8 cellular contexts compared by ENCODE assay signal in genomic region chr10:103396067-103396788, GRCh38. TPM values are rescaled to one million over a fixed set of nuclear protein-coding genes. Genes with fewer than 3 reads are reported as not detected.
DNase-seq lines count a peak whose midpoint lies in the region; ATAC-seq lines count a peak whose summit lies in the region.

ATP5MK (minus strand) TSS chr10:103396475; CDS start chr10:103392457, 4,018 bp downstream.
PDCD11 (plus strand) TSS chr10:103396626; CDS start chr10:103398427, 1,801 bp downstream.

- peak; percentile 95 for ATAC-seq in HG03469 (IDR thresholded peaks at IDR 0.05; ENCODE audit: unreplicated experiment)

- H3K27me3 ChIP-seq in BLaER1, result no peaks in the 10 kb centered on the region

- peaks cover 58% of the 10 kb centered on the region for H3K36me3 ChIP-seq in BLaER1

- POLR2A ChIA-PET in activated CD4-positive, alpha-beta T cell treated with anti-CD3 and anti-CD28 coated beads, Interleukin-2, amount 10 ng/mL, durations not matched to agents 7 days and 5 days (lab: Charles Lee), result interaction anchor here (0.5 kb wide), 1 partner anchor 682 kb away, joined by 4 read pairs; the partner anchor contains the start of gene SFXN2

- no peaks in the 10 kb centered on the region for H3K9me3 ChIP-seq in BLaER1

- H3K4me3 ChIP-seq in BLaER1, result peak within 1 kb of the TSS; percentile 77

- peak within 1 kb of the TSS; percentile 93 for H3K27ac Mint-ChIP-seq in activated CD4-positive, alpha-beta T cell treated with anti-CD3 and anti-CD28 coated beads, Interleukin-2, amount 10 ng/mL, durations not matched to agents 7 days and 5 days

- H3K9me3 Mint-ChIP-seq in activated CD4-positive, alpha-beta T cell treated with anti-CD3 and anti-CD28 coated beads, Interleukin-2, amount 10 ng/mL, durations not matched to agents 7 days and 5 days, result no peaks in the 10 kb centered on the region

- CTCF ChIA-PET in activated CD4-positive, alpha-beta T cell treated with anti-CD3 and anti-CD28 coated beads, Interleukin-2, amount 10 ng/mL, durations not matched to agents 7 days and 5 days (lab: Charles Lee), result interaction anchor here (0.8 to 1.1 kb wide), 5 partner anchors 12 to 213 kb away, joined by 3 read pairs; no protein-coding TSS in a partner anchor

- peaks cover 47% of the 10 kb centered on the region for H3K4me1 ChIP-seq in BLaER1

- DNase-seq in GM19240 (ENCODE audit: insufficient read length, low spot score) (peak; percentile 88), NCI-H526 treated with DMSO at 0.1 percent for 48 hours (lab: John Stamatoyannopoulos, UW) (peak; percentile 91), cortex of kidney (lab: John Stamatoyannopoulos, UW) (peak; percentile 72), left kidney (ENCODE audit: low read depth, low spot score) (peak; percentile 100)
- DNase-seq in activated CD4-positive, alpha-beta T cell treated with anti-CD3 and anti-CD28 coated beads, Interleukin-2, amount 10 ng/mL, durations not matched to agents 7 days and 5 days, result peak; percentile 98
- peak; percentile 93 for DNase-seq in stimulated activated CD4-positive, alpha-beta T cell treated with anti-CD3 and anti-CD28 coated beads, Interleukin-2, amount 100 ng/mL, for 4 hours (ENCODE audit: low read depth)

- H3K27ac ChIP-seq in BLaER1, result peak within 1 kb of the TSS; percentile 86

- peaks cover 46% of the 10 kb centered on the region for H4K20me1 ChIP-seq in BLaER1

- peaks cover 56% of the 10 kb centered on the region for H3K4me1 Mint-ChIP-seq in activated CD4-positive, alpha-beta T cell treated with anti-CD3 and anti-CD28 coated beads, Interleukin-2, amount 10 ng/mL, durations not matched to agents 7 days and 5 days

- peak within 1 kb of the TSS; percentile 91 for H3K4me3 Mint-ChIP-seq in activated CD4-positive, alpha-beta T cell treated with anti-CD3 and anti-CD28 coated beads, Interleukin-2, amount 10 ng/mL, durations not matched to agents 7 days and 5 days

- peak within 1 kb of the TSS; percentile 82 for H3K9ac ChIP-seq in BLaER1

- H3K27me3 Mint-ChIP-seq in activated CD4-positive, alpha-beta T cell treated with anti-CD3 and anti-CD28 coated beads, Interleukin-2, amount 10 ng/mL, durations not matched to agents 7 days and 5 days, result no peaks in the 10 kb centered on the region

- peaks cover 37% of the 10 kb centered on the region for H3K36me3 Mint-ChIP-seq in activated CD4-positive, alpha-beta T cell treated with anti-CD3 and anti-CD28 coated beads, Interleukin-2, amount 10 ng/mL, durations not matched to agents 7 days and 5 days (ENCODE audit: low read depth)

- H3K4me2 ChIP-seq in BLaER1, result peak within 1 kb of the TSS; percentile 97

RNA-seq across cellular contexts. Expression of gene ATP5MK, which starts in this region (rescaled TPM):
- total RNA-seq in activated CD4-positive, alpha-beta T cell treated with anti-CD3 and anti-CD28 coated beads, Interleukin-2, amount 10 ng/mL, durations not matched to agents 7 days and 5 days, result 100 to 1,000 TPM; 260 to 276 TPM

RNA-seq across cellular contexts. Expression of gene PDCD11, which starts in this region (rescaled TPM):
- total RNA-seq in activated CD4-positive, alpha-beta T cell treated with anti-CD3 and anti-CD28 coated beads, Interleukin-2, amount 10 ng/mL, durations not matched to agents 7 days and 5 days, result 10 to 100 TPM; 43.4 to 51.8 TPM

Comparison
In these comparisons a context has a peak if more than half of its experiments do, and no peak if none do; other contexts are left out.
1. Peak in every context shown above with its lines: DNase-seq, ATAC-seq, H3K4me3 ChIP-seq and H3K27ac ChIP-seq.